ENCODE assay signal across 17 cellular contexts in genomic region chr22:48096846-48097665, GRCh38.
A peak's percentile ranks its signal among the peaks of the same experiment; 100 is the strongest.
DNase-seq lines count a peak whose midpoint lies in the region; ATAC-seq and TF ChIP-seq lines count a peak whose summit lies in the region.
"Had no signal": no experiment of that assay in that cellular context is flagged by ENCODE, and none has a peak within 500 bp of the region (broad histone marks: within the 10 kb centered on the region; RNA-seq: fewer than 3 reads in every experiment).

No MANE protein-coding gene starts in this region.

- CTCF ChIA-PET in activated B cell treated with CpG ODN at 0.5 μM for 24 hours (lab: Charles Lee), result no interaction called here

- H3K4me1 Mint-ChIP-seq in activated B cell treated with CpG ODN at 0.5 μM for 24 hours (peaks cover 90% of the 10 kb centered on the region), neural progenitor cell (peaks cover 13% of the 10 kb centered on the region)

- H2AFZ ChIP-seq in neural progenitor cell (replicated peaks), result peak overlapping the region; percentile 37

- no peaks in the 10 kb centered on the region for H3F3A ChIP-seq in neural progenitor cell (ENCODE audit: low read depth)

- DNase-seq in activated CD4-positive, CD25-positive, alpha-beta regulatory T cell treated with anti-CD3 and anti-CD28 coated beads, Interleukin-2, amount 50 U/mL, for 72 hours, result peak; percentile 16
- no peak for DNase-seq in activated CD4-positive, CD25-positive, alpha-beta regulatory T cell (lab: John Stamatoyannopoulos, UW)
- DNase-seq in activated B cell treated with CpG ODN at 0.5 μM for 24 hours (no peak), neural progenitor cell (ENCODE audit: low spot score) (peak; percentile 16), iPS-NIHi7 (ENCODE audit: extremely low spot score) (no peak), activated gamma-delta T cell treated with Interleukin-2 at 50 U/mL for 16 hours (no peak), COLO668 (lab: John Stamatoyannopoulos, UW; ENCODE audit: unreplicated experiment) (no peak)
- DNase-seq: EL; left lung; NCI-H82; psoas muscle; SHP77; stimulated activated CD4-positive, alpha-beta T cell treated with anti-CD3 and anti-CD28 coated beads, Interleukin-12 subunit alpha, Interleukin-12 subunit beta, amount 100 ng/mL, for 4 hours; T-helper 9 cell had no signal

- peak overlapping the region; percentile 92 for H3K27ac Mint-ChIP-seq in activated B cell treated with CpG ODN at 0.5 μM for 24 hours
- H3K27ac Mint-ChIP-seq in neural progenitor cell, result no peak overlapping the region
- H3K27ac Mint-ChIP-seq: activated naive CD4-positive, alpha-beta T cell treated with anti-CD3 and anti-CD28 coated beads, Interleukin-2, amount 50 U/mL, for 24 hours had no signal

- H3K27me3 Mint-ChIP-seq in activated B cell treated with CpG ODN at 0.5 μM for 24 hours (no peaks in the 10 kb centered on the region), neural progenitor cell (ENCODE audit: insufficient read depth, low read depth) (peaks cover 8% of the 10 kb centered on the region)
- H3K27me3 Mint-ChIP-seq: activated naive CD4-positive, alpha-beta T cell treated with anti-CD3 and anti-CD28 coated beads, Interleukin-2, amount 50 U/mL, for 24 hours; CD4-positive, alpha-beta T cell had no signal

- in situ Hi-C loops in GM18951 (cut with MboI; ENCODE audit: low sequenced_read_pairs, unreplicated experiment), result no loop called here

- POLR2A ChIA-PET in activated B cell treated with CpG ODN at 0.5 μM for 24 hours (lab: Charles Lee), result no interaction called here

- H3K27ac ChIP-seq in neural progenitor cell, result no peak overlapping the region
- H3K27ac ChIP-seq: left lung, psoas muscle had no signal

- no peak overlapping the region for H3K9ac ChIP-seq in neural progenitor cell

- no peaks in the 10 kb centered on the region for H3K36me3 Mint-ChIP-seq in activated B cell treated with CpG ODN at 0.5 μM for 24 hours (ENCODE audit: low read depth)
- no peaks in the 10 kb centered on the region for H3K36me3 Mint-ChIP-seq in neural progenitor cell

- H3K9me3 ChIP-seq in neural progenitor cell (ENCODE audit: low read depth), result no peaks in the 10 kb centered on the region
- H3K9me3 ChIP-seq: left lung, psoas muscle had no signal

- H3K36me3 ChIP-seq in neural progenitor cell, result no peaks in the 10 kb centered on the region
- H3K36me3 ChIP-seq: left lung had no signal

- no peaks in the 10 kb centered on the region for H3K4me1 ChIP-seq in neural progenitor cell
- H3K4me1 ChIP-seq: psoas muscle had no signal

- H3K4me3 Mint-ChIP-seq in activated B cell treated with CpG ODN at 0.5 μM for 24 hours, result peak overlapping the region; percentile 16
- H3K4me3 Mint-ChIP-seq in neural progenitor cell, result no peak overlapping the region
- H3K4me3 Mint-ChIP-seq: CD4-positive, alpha-beta T cell had no signal

- intact Hi-C loops in activated B cell treated with CpG ODN at 0.5 μM for 24 hours (cut with micrococcal nuclease), result loop anchor here (2.0 to 5.0 kb wide), 2 partner anchors 178 to 345 kb away; no protein-coding TSS in a partner anchor

- H3K27me3 ChIP-seq in neural progenitor cell, result no peaks in the 10 kb centered on the region

- no peak overlapping the region for H3K4me2 ChIP-seq in neural progenitor cell

- no peak overlapping the region for H3K4me3 ChIP-seq in neural progenitor cell
- H3K4me3 ChIP-seq: left lung, psoas muscle had no signal

- H3K79me2 ChIP-seq in neural progenitor cell (ENCODE audit: low read depth), result no peaks in the 10 kb centered on the region

- no peaks in the 10 kb centered on the region for H3K9me3 Mint-ChIP-seq in activated B cell treated with CpG ODN at 0.5 μM for 24 hours
- H3K9me3 Mint-ChIP-seq in neural progenitor cell, result peaks cover 2% of the 10 kb centered on the region
- H3K9me3 Mint-ChIP-seq: activated naive CD4-positive, alpha-beta T cell treated with anti-CD3 and anti-CD28 coated beads, Interleukin-2, amount 50 U/mL, for 24 hours; CD4-positive, alpha-beta T cell had no signal

- no peak for ATAC-seq in activated B cell treated with CpG ODN at 0.5 μM for 24 hours (ENCODE audit: low read depth)
- ATAC-seq: left lung, psoas muscle had no signal

- TF ChIP-seq CTCF in activated B cell treated with CpG ODN at 0.5 μM for 24 hours (IDR thresholded peaks at IDR 0.05) (no peak), neural progenitor cell (IDR thresholded peaks at IDR 0.05) (no peak)

- no peaks in the 10 kb centered on the region for H4K20me1 ChIP-seq in neural progenitor cell (ENCODE audit: low read depth)

- TF ChIP-seq POLR2A in GM18951 (IDR thresholded peaks at IDR 0.05; ENCODE audit: extremely low read depth, insufficient read depth, insufficient read length), result peak; percentile 7

Comparison
In these comparisons a context has a peak if more than half of its experiments do, and no peak if none do; other contexts are left out.
1. DNase-seq: peak in activated CD4-positive, CD25-positive, alpha-beta regulatory T cell treated with anti-CD3 and anti-CD28 coated beads, Interleukin-2, amount 50 U/mL, for 72 hours (single experiment) and neural progenitor cell (single experiment); none in activated CD4-positive, CD25-positive, alpha-beta regulatory T cell (0 of 4), activated B cell treated with CpG ODN at 0.5 μM for 24 hours (single experiment), iPS-NIHi7 (single experiment), activated gamma-delta T cell treated with Interleukin-2 at 50 U/mL for 16 hours (single experiment) and COLO668 (single experiment).